In the genomic region with DNA sequence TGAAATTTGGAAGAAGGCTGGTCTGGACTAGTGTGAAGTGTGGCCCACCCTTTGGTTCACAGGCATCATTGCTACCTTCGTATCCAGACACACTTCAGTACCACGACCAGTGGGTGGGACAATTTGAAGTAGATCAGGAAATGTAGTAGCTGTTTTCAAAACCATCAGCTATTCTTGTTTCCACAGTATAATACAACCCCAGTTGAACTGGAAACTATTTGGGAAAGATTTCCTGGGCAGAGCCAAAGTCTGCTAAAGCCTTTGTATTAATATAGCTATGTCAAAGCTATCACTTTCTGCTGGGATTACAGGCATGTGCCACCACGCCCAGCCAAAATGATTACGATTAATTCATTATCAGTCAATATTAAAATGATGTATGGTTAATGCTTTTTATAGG, we compare ENCODE assay signal across 33 cellular contexts.
"Had no signal": no experiment of that assay in that cellular context is flagged by ENCODE, and none has a peak within 500 bp of the region (broad histone marks: within the 10 kb centered on the region; RNA-seq: fewer than 3 reads in every experiment).

No MANE protein-coding gene starts in this region.

- H3K27me3 ChIP-seq: MG63 had no signal

- H3K27ac ChIP-seq: KMS-11 had no signal

- H3K36me3 ChIP-seq: MG63 had no signal

- H3K4me3 ChIP-seq: MG63 had no signal

- H3K9me3 ChIP-seq: MG63 had no signal

- DNase-seq: Kasumi-1, MG63, MM.1S, MV-4-11, NCI-H1048, NCI-H1092, NCI-H1092 treated with DMSO at 0.1 percent for 48 hours, NCI-H1105, NCI-H1105 treated with DMSO at 0.1 percent for 48 hours, NCI-H1417 treated with DMSO at 0.1 percent for 48 hours, NCI-H1436, NCI-H1436 treated with DMSO at 0.1 percent for 48 hours, NCI-H146, NCI-H1694, NCI-H1694 treated with DMSO at 0.1 percent for 48 hours, NCI-H187, NCI-H187 treated with DMSO at 0.1 percent for 48 hours, NCI-H1930, NCI-H2029, NCI-H2029 treated with DMSO at 0.1 percent for 48 hours, NCI-H2081, NCI-H2081 treated with DMSO at 0.1 percent for 48 hours, NCI-H2107, NCI-H2171, NCI-H2171 treated with DMSO at 0.1 percent for 48 hours, NCI-H2227 treated with DMSO at 0.1 percent for 48 hours, NCI-H226, NCI-H345, NCI-H446, NCI-H446 treated with DMSO at 0.1 percent for 48 hours, NCI-H510A, NCI-H510A treated with DMSO at 0.1 percent for 48 hours had no signal

- H3K9ac ChIP-seq: KMS-11 had no signal

- H3K4me2 ChIP-seq: KMS-11 had no signal
